Comparison of ENCODE assay signal across 15 cellular contexts in the genomic region with DNA sequence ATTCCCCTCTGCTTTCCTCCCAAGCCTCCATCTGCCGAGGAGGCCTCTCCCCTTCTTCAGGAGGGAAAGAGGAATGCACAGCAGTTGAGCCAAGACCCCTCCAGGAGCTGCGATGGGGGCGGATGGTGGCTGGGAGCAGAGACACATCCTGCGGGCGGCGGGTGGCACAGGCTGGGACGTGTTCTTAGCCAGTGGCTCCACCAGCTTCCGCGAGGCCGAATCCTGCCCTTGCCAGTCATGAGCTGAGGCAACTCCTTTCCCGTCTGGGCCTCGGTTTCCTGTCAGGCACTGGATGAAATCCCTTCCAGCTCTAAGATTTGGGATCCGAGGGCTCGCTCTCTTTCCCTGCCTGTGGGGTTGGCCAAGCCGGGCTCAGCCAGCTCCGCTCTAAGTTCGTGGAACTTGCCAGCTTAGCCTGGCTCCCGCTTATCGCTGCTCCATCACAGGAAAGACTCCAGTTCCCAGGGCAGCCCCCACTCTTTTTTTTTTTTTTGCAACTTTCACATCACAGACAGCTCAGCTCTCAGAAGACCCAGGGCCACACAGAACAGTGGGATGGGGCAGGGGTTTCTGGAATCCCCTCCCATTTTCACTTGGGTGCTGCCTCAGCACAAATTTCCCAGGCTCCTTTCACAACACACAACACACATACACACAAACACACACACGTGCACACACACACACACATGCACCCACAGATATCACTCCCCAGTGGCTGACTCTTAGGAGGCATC. TPM values are rescaled to one million over a fixed set of nuclear protein-coding genes. Genes with fewer than 3 reads are reported as not detected.
DNase-seq lines count a peak whose midpoint lies in the region; TF ChIP-seq lines count a peak whose summit lies in the region.
"Had no signal": no experiment of that assay in that cellular context is flagged by ENCODE, and none has a peak within 500 bp of the region (broad histone marks: within the 10 kb centered on the region; RNA-seq: fewer than 3 reads in every experiment).

No MANE protein-coding gene starts in this region.

- no peak overlapping the region for H3K9ac ChIP-seq in neural progenitor cell

- no peak for TF ChIP-seq POLR2A in breast epithelium (IDR thresholded peaks at IDR 0.05)

- no peak overlapping the region for H3K4me2 ChIP-seq in neural progenitor cell

- peak overlapping the region; percentile 70 to 87 for H3K27ac ChIP-seq in breast epithelium
- H3K27ac ChIP-seq in neural progenitor cell, result no peak overlapping the region
- H3K27ac ChIP-seq: colonic mucosa had no signal

- H3K9me3 Mint-ChIP-seq in MCF 10A (ENCODE audit: unreplicated experiment) (no peaks in the 10 kb centered on the region), neural progenitor cell (no peaks in the 10 kb centered on the region), CD14-positive monocyte (peaks cover 0 to 2% (median 0%) of the 10 kb centered on the region in 7 donors)
- H3K9me3 Mint-ChIP-seq: activated naive CD8-positive, alpha-beta T cell treated with anti-CD3 and anti-CD28 coated beads for 36 hours had no signal

- H3K4me1 ChIP-seq in breast epithelium, result peaks cover 0 to 4% of the 10 kb centered on the region in 2 donors
- peaks cover 23% of the 10 kb centered on the region for H3K4me1 ChIP-seq in neural progenitor cell

- H3K36me3 Mint-ChIP-seq in MCF 10A (ENCODE audit: insufficient read depth, unreplicated experiment), result no peaks in the 10 kb centered on the region
- no peaks in the 10 kb centered on the region for H3K36me3 Mint-ChIP-seq in neural progenitor cell
- H3K36me3 Mint-ChIP-seq in CD14-positive monocyte, result no peaks in the 10 kb centered on the region
- H3K36me3 Mint-ChIP-seq: activated naive CD8-positive, alpha-beta T cell treated with anti-CD3 and anti-CD28 coated beads for 36 hours had no signal

- H3K4me3 ChIP-seq in breast epithelium (peak overlapping the region in 2 of 3 donors; percentile 35 to 63), neural progenitor cell (no peak overlapping the region)
- H3K4me3 ChIP-seq: colonic mucosa had no signal

- H3K79me2 ChIP-seq in neural progenitor cell (ENCODE audit: low read depth), result no peaks in the 10 kb centered on the region

- H3K4me1 Mint-ChIP-seq in MCF 10A (ENCODE audit: insufficient read depth, unreplicated experiment) (peaks cover 21% of the 10 kb centered on the region), neural progenitor cell (peaks cover 35% of the 10 kb centered on the region), CD14-positive monocyte (peaks cover 12% of the 10 kb centered on the region)

- intact Hi-C loops in breast epithelium (cut with DNase I; ENCODE audit: low total_unique reads) (no loop called here), MCF 10A (cut with micrococcal nuclease) (loop anchor here (10.0 kb wide), 1 partner anchor 157 kb away; the partner anchor contains the start of gene PNRC2), CD14-positive monocyte (cut with micrococcal nuclease) (no loop called here)

- no TSS peak for BruUV-seq in MCF 10A (replicated peaks; lab: Mats Ljungman, UMichigan)

- TF ChIP-seq CTCF in breast epithelium (IDR thresholded peaks at IDR 0.05), result no peak
- no peak for TF ChIP-seq CTCF in MCF 10A (IDR thresholded peaks at IDR 0.05; ENCODE audit: unreplicated experiment)
- no peak for TF ChIP-seq CTCF in neural progenitor cell (IDR thresholded peaks at IDR 0.05)
- TF ChIP-seq CTCF in CD14-positive monocyte (IDR thresholded peaks at IDR 0.05), result no peak

- H3K4me3 Mint-ChIP-seq in MCF 10A (ENCODE audit: unreplicated experiment), result no peak overlapping the region
- H3K4me3 Mint-ChIP-seq in neural progenitor cell, result no peak overlapping the region
- H3K4me3 Mint-ChIP-seq in CD14-positive monocyte, result peak overlapping the region in 1 of 2 donors; percentile 54
- H3K4me3 Mint-ChIP-seq: activated naive CD8-positive, alpha-beta T cell treated with anti-CD3 and anti-CD28 coated beads for 36 hours had no signal

- POLR2A ChIA-PET in MCF 10A (lab: Yijun Ruan, JAX), result interaction anchor here (1.7 kb wide), 1 partner anchor 39 kb away, joined by 4 read pairs; no protein-coding TSS in a partner anchor

- no peak overlapping the region for H2AFZ ChIP-seq in neural progenitor cell (replicated peaks)

- H3K9me3 ChIP-seq in breast epithelium, result no peaks in the 10 kb centered on the region
- H3K9me3 ChIP-seq in neural progenitor cell (ENCODE audit: low read depth), result no peaks in the 10 kb centered on the region
- H3K9me3 ChIP-seq: colonic mucosa had no signal

- CTCF ChIA-PET in MCF 10A (lab: Yijun Ruan, JAX), result interaction anchor here (0.8 to 4.7 kb wide), 9 partner anchors 9 to 274 kb away, joined by 3 to 37 read pairs (median 4); no protein-coding TSS in a partner anchor

- DNase-seq in breast epithelium (ENCODE audit: low spot score in 2 of 2), result peak in 1 of 2 donors; percentile 76
- DNase-seq in MCF 10A (ENCODE audit: unreplicated experiment), result no peak
- DNase-seq in fibroblast of gingiva (ENCODE audit: low read depth), result peak; percentile 38
- no peak for DNase-seq in neural progenitor cell (ENCODE audit: low spot score)
- DNase-seq in activated effector memory CD4-positive, alpha-beta T cell treated with Interleukin-2 at 50 U/mL for 16 hours, result no peak
- DNase-seq in globus pallidus (ENCODE audit: low spot score), result no peak
- no peak for DNase-seq in CD14-positive monocyte (ENCODE audit: low spot score)
- DNase-seq in NK-92 treated with Interleukin-12 subunit alpha and Interleukin-12 subunit beta, amount 100 ng/mL, for 24 hours (lab: John Stamatoyannopoulos, UW), result no peak
- DNase-seq: activated naive CD8-positive, alpha-beta T cell treated with anti-CD3 and anti-CD28 coated beads for 36 hours; colonic mucosa; Karpas-422; NCI-H510A treated with DMSO at 0.1 percent for 48 hours; stimulated activated naive CD4-positive, alpha-beta T cell treated with Interleukin-2 at 50 U/mL for 16 hours had no signal

- H3K36me3 ChIP-seq in breast epithelium (no peaks in the 10 kb centered on the region), neural progenitor cell (no peaks in the 10 kb centered on the region)
- H3K36me3 ChIP-seq: colonic mucosa had no signal

- no peaks in the 10 kb centered on the region for H4K20me1 ChIP-seq in neural progenitor cell (ENCODE audit: low read depth)

- H3K27me3 Mint-ChIP-seq in MCF 10A (ENCODE audit: insufficient read depth, unreplicated experiment) (no peaks in the 10 kb centered on the region), neural progenitor cell (ENCODE audit: insufficient read depth, low read depth) (peaks cover 12% of the 10 kb centered on the region), CD14-positive monocyte (ENCODE audit: low read depth in 3 of 3) (peaks cover 12 to 27% (median 17%) of the 10 kb centered on the region in 3 donors)

- H3K27ac Mint-ChIP-seq in MCF 10A (ENCODE audit: low read depth, unreplicated experiment) (no peak overlapping the region), neural progenitor cell (peak overlapping the region; percentile 70), CD14-positive monocyte (no peak overlapping the region)
- H3K27ac Mint-ChIP-seq: activated naive CD8-positive, alpha-beta T cell treated with anti-CD3 and anti-CD28 coated beads for 36 hours had no signal

- H3F3A ChIP-seq in neural progenitor cell (ENCODE audit: low read depth), result peaks cover 4% of the 10 kb centered on the region

- H3K27me3 ChIP-seq in breast epithelium, result no peaks in the 10 kb centered on the region
- H3K27me3 ChIP-seq in neural progenitor cell, result no peaks in the 10 kb centered on the region
- H3K27me3 ChIP-seq: colonic mucosa had no signal

RNA-seq across cellular contexts. Expression of gene MYOM3, which starts 0.5 kb away (rescaled TPM):
- total RNA-seq in breast epithelium, result under 1 TPM; 0.32 to 0.98 (median 0.59) TPM
- 0.05 and 0.12 TPM in 2 replicates for total RNA-seq in MCF 10A (2022)
- 0.06 TPM in 1 of 2 replicates, not detected in the other for total RNA-seq in neural progenitor cell (ENCODE audit: low replicate concordance)
- not detected for polyA plus RNA-seq in CD14-positive monocyte
- total RNA-seq: activated naive CD8-positive, alpha-beta T cell treated with anti-CD3 and anti-CD28 coated beads for 36 hours; fibroblast of villous mesenchyme; T-helper 1 cell treated with Interleukin-12 subunit alpha and Interleukin-12 subunit beta and Interleukin-4 antibody, amounts not matched to agents 30 ng/mL and 1 ng/mL, for 36 hours had no signal

RNA-seq across cellular contexts. Expression of gene IL22RA1, which starts 31.5 kb away (rescaled TPM):
- under 1 TPM in 2 of 3 donors, not detected in 1; 0.73 to 0.98 TPM for total RNA-seq in breast epithelium
- total RNA-seq in MCF 10A (2022), result not detected in 2 replicates
- total RNA-seq in neural progenitor cell (ENCODE audit: low replicate concordance), result 0.03 TPM in 1 of 2 replicates, not detected in the other
- not detected for polyA plus RNA-seq in CD14-positive monocyte
- total RNA-seq: activated naive CD8-positive, alpha-beta T cell treated with anti-CD3 and anti-CD28 coated beads for 36 hours; fibroblast of villous mesenchyme; T-helper 1 cell treated with Interleukin-12 subunit alpha and Interleukin-12 subunit beta and Interleukin-4 antibody, amounts not matched to agents 30 ng/mL and 1 ng/mL, for 36 hours had no signal
